Comparison of ENCODE assay signal across 24 cellular contexts in genomic region chr2:235721586-235721985, GRCh38.
"Had no signal": no experiment of that assay in that cellular context is flagged by ENCODE, and none has a peak within 500 bp of the region (broad histone marks: within the 10 kb centered on the region; RNA-seq: fewer than 3 reads in every experiment).

No MANE protein-coding gene starts in this region.

- DNase-seq: hypothalamus; immature natural killer cell; kidney; left colon; left lung; lower lobe of right lung; mammary epithelial cell; mesenchymal stem cell; naive thymus-derived CD8-positive, alpha-beta T cell; nucleus accumbens; pancreas; retina; right cardiac atrium; small intestine; spleen; stimulated activated CD4-positive, alpha-beta T cell treated with anti-CD3 and anti-CD28 coated beads, Interleukin-4, amount 100 ng/mL, for 24 hours; stimulated activated naive CD4-positive, alpha-beta T cell; uterus had no signal

- H3K4me1 ChIP-seq: prostate gland, spleen had no signal

- H3K27ac ChIP-seq: left lung, lower lobe of right lung, pancreas, prostate gland, spleen, tibial nerve, uterus had no signal

- H3K36me3 Mint-ChIP-seq: naive thymus-derived CD8-positive, alpha-beta T cell; stimulated activated effector memory CD8-positive, alpha-beta T cell treated with anti-CD3 and anti-CD28 coated beads, Interleukin-12 subunit alpha, Interleukin-12 subunit beta, amount 100 ng/mL, for 72 hours had no signal

- H3K27ac Mint-ChIP-seq: naive thymus-derived CD8-positive, alpha-beta T cell; stimulated activated effector memory CD8-positive, alpha-beta T cell treated with anti-CD3 and anti-CD28 coated beads, Interleukin-12 subunit alpha, Interleukin-12 subunit beta, amount 100 ng/mL, for 72 hours; stimulated activated naive CD8-positive, alpha-beta T cell treated with anti-CD3 and anti-CD28 coated beads, Interleukin-15, Interleukin-2, amounts not matched to agents 100 ng/mL and 50 ng/mL, for 24 hours; type B pancreatic cell had no signal

- H3K4me1 Mint-ChIP-seq: naive thymus-derived CD8-positive, alpha-beta T cell had no signal

- H3K27me3 Mint-ChIP-seq: stimulated activated naive CD8-positive, alpha-beta T cell treated with anti-CD3 and anti-CD28 coated beads, Interleukin-15, Interleukin-2, amounts not matched to agents 100 ng/mL and 50 ng/mL, for 24 hours; type B pancreatic cell had no signal

- H3K36me3 ChIP-seq: left lung, lower lobe of right lung, pancreas, prostate gland, spleen, uterus had no signal

- H3K4me3 ChIP-seq: left lung, lower lobe of right lung, pancreas, prostate gland, spleen, tibial nerve, uterus had no signal

- H3K27me3 ChIP-seq: left lung, pancreas, spleen, tibial nerve, uterus had no signal

- H3K4me3 Mint-ChIP-seq: immature natural killer cell; naive thymus-derived CD8-positive, alpha-beta T cell; stimulated activated effector memory CD8-positive, alpha-beta T cell treated with anti-CD3 and anti-CD28 coated beads, Interleukin-12 subunit alpha, Interleukin-12 subunit beta, amount 100 ng/mL, for 72 hours; stimulated activated naive CD8-positive, alpha-beta T cell treated with anti-CD3 and anti-CD28 coated beads, Interleukin-15, Interleukin-2, amounts not matched to agents 100 ng/mL and 50 ng/mL, for 24 hours; type B pancreatic cell had no signal

- H3K9me3 Mint-ChIP-seq: immature natural killer cell; naive thymus-derived CD8-positive, alpha-beta T cell; stimulated activated effector memory CD8-positive, alpha-beta T cell treated with anti-CD3 and anti-CD28 coated beads, Interleukin-12 subunit alpha, Interleukin-12 subunit beta, amount 100 ng/mL, for 72 hours; stimulated activated naive CD8-positive, alpha-beta T cell treated with anti-CD3 and anti-CD28 coated beads, Interleukin-15, Interleukin-2, amounts not matched to agents 100 ng/mL and 50 ng/mL, for 24 hours; type B pancreatic cell had no signal

- ATAC-seq: left colon; left lung; lower lobe of right lung; naive thymus-derived CD8-positive, alpha-beta T cell; pancreas; right cardiac atrium; sciatic nerve; stimulated activated effector memory CD8-positive, alpha-beta T cell treated with anti-CD3 and anti-CD28 coated beads, Interleukin-12 subunit alpha, Interleukin-12 subunit beta, amount 100 ng/mL, for 72 hours had no signal

- H3K9me3 ChIP-seq: left lung, lower lobe of right lung, pancreas, prostate gland, spleen, tibial nerve, uterus had no signal
